Comparison of ENCODE assay signal across 13 cellular contexts in the genomic region with DNA sequence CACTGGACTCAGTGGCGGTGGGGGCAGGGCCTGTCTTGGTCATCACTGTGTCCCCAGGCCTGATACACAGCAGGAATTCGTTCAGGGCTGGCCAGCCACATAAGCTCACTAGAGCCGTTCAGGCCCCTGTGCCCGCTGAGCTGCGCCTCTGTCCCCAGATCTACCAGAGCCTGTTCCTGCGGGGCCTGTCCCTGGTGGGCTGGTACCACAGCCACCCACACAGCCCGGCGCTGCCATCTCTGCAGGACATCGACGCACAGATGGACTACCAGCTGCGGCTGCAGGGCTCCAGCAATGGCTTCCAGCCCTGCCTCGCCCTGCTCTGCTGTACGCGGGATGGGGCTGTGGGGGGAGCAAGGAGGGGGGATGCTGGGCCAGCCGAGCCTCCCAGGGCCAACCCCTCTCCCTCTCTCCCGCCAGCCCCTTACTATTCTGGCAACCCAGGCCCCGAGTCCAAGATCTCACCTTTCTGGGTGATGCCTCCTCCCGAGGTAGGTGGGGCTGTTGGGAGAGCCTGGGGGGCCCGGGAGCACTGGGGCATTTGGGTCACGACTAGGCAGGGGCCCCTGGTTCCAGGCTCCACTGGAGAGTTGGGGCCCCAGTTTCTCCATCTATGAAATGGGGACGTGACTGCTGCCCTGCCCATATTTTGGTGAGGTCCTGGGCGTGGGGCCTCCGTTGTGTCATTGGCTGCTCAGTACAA.
"Had no signal": no experiment of that assay in that cellular context is flagged by ENCODE, and none has a peak within 500 bp of the region (broad histone marks: within the 10 kb centered on the region; RNA-seq: fewer than 3 reads in every experiment).

No MANE protein-coding gene starts in this region.

- H3K4me3 ChIP-seq: lung, transverse colon had no signal

- H3K4me1 ChIP-seq: transverse colon had no signal

- ATAC-seq: activated naive CD8-positive, alpha-beta T cell treated with anti-CD3 and anti-CD28 coated beads, Interleukin-2, amount 50 U/mL, for 24 hours; naive thymus-derived CD8-positive, alpha-beta T cell had no signal

- H3K36me3 ChIP-seq: transverse colon had no signal

- DNase-seq: activated CD4-positive, alpha-beta T cell treated with anti-CD3 and anti-CD28 coated beads, Interleukin-2, amount 50 U/mL, for 48 hours; activated CD4-positive, CD25-positive, alpha-beta regulatory T cell treated with anti-CD3 and anti-CD28 coated beads, Interleukin-2, amount 50 U/mL, for 72 hours; activated CD8-positive, alpha-beta memory T cell treated with anti-CD3 and anti-CD28 coated beads, Interleukin-2, amount 50 U/mL, for 48 hours; activated naive CD4-positive, alpha-beta T cell; activated naive CD8-positive, alpha-beta T cell treated with anti-CD3 and anti-CD28 coated beads, Interleukin-2, amount 50 U/mL, for 24 hours; stimulated activated CD4-positive, alpha-beta T cell treated with anti-CD3 and anti-CD28 coated beads, Interleukin-4, amount 100 ng/mL, for 24 hours; transverse colon had no signal

- H3K27ac Mint-ChIP-seq: activated naive CD8-positive, alpha-beta T cell treated with anti-CD3 and anti-CD28 coated beads, Interleukin-2, amount 50 U/mL, for 24 hours; T-helper 2 cell treated with Interferon-gamma antibody and Interleukin-4, amounts not matched to agents 5 μg/mL and 100 μg/mL, for 36 hours had no signal

- H3K9me3 ChIP-seq: transverse colon had no signal

- FAIRE-seq: astrocyte, colon, frontal cortex had no signal

- H3K27ac ChIP-seq: transverse colon had no signal

- H3K4me1 Mint-ChIP-seq: activated naive CD8-positive, alpha-beta T cell treated with anti-CD3 and anti-CD28 coated beads, Interleukin-2, amount 50 U/mL, for 24 hours had no signal

- H3K4me3 Mint-ChIP-seq: activated naive CD8-positive, alpha-beta T cell treated with anti-CD3 and anti-CD28 coated beads, Interleukin-2, amount 50 U/mL, for 24 hours; naive thymus-derived CD8-positive, alpha-beta T cell; T-helper 2 cell treated with Interferon-gamma antibody and Interleukin-4, amounts not matched to agents 5 μg/mL and 100 μg/mL, for 36 hours had no signal

- H3K9me3 Mint-ChIP-seq: activated naive CD8-positive, alpha-beta T cell treated with anti-CD3 and anti-CD28 coated beads, Interleukin-2, amount 50 U/mL, for 24 hours; naive thymus-derived CD8-positive, alpha-beta T cell; T-helper 2 cell treated with Interferon-gamma antibody and Interleukin-4, amounts not matched to agents 5 μg/mL and 100 μg/mL, for 36 hours had no signal

- H3K27me3 Mint-ChIP-seq: activated naive CD8-positive, alpha-beta T cell treated with anti-CD3 and anti-CD28 coated beads, Interleukin-2, amount 50 U/mL, for 24 hours; naive thymus-derived CD8-positive, alpha-beta T cell had no signal

- H3K27me3 ChIP-seq: transverse colon had no signal
